In the genomic region with DNA sequence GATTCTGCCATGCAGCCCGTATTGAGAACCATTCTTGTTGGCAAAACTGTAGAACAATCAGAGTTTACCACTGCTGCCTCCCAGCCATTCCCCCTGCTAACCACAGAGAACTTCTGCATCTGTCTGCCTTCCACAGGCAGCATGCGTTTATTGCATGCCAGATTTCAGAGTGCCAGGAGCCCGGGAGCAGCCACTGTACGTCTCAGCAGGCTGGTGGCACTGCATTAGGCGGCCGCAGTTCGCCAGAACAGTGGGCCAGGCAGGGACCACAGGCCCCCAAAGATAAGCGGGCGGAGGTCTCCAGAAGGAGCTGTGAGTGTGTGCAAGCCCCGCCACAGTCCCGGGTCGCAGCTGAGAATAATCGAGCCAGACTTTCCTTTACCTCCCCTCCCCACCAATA, we compare ENCODE assay signal across 8 cellular contexts. TPM values are rescaled to one million over a fixed set of nuclear protein-coding genes. Genes with fewer than 3 reads are reported as not detected.
DNase-seq lines count a peak whose midpoint lies in the region; ATAC-seq and TF ChIP-seq lines count a peak whose summit lies in the region.

No MANE protein-coding gene starts in this region.

- H3K27ac ChIP-seq in HL-60 (replicated peaks) (no peak overlapping the region), WERI-Rb-1 (no peak overlapping the region), suprapubic skin (no peak overlapping the region)

- H3K9me3 ChIP-seq in WERI-Rb-1 (ENCODE audit: severe bottlenecking), result no peaks in the 10 kb centered on the region
- H3K9me3 ChIP-seq in suprapubic skin, result no peaks in the 10 kb centered on the region

- H3K27me3 ChIP-seq in HL-60 (ENCODE audit: insufficient read depth, poor library complexity, severe bottlenecking), result no peaks in the 10 kb centered on the region
- H3K27me3 ChIP-seq in WERI-Rb-1 (ENCODE audit: insufficient read depth, low read depth, severe bottlenecking), result no peaks in the 10 kb centered on the region
- peaks cover 3% of the 10 kb centered on the region for H3K27me3 ChIP-seq in suprapubic skin

- H3K4me1 Mint-ChIP-seq in CD14-positive monocyte, result peaks cover 12% of the 10 kb centered on the region

- ATAC-seq in HG02623 (IDR thresholded peaks at IDR 0.05; ENCODE audit: unreplicated experiment) (no peak), GM18867 (IDR thresholded peaks at IDR 0.05; ENCODE audit: unreplicated experiment) (no peak), HG03175 (IDR thresholded peaks at IDR 0.05; ENCODE audit: unreplicated experiment) (no peak)

- peak overlapping the region in 1 of 7 donors; percentile 14 for H3K27ac Mint-ChIP-seq in CD14-positive monocyte

- peaks cover 10% of the 10 kb centered on the region for H3K4me1 ChIP-seq in suprapubic skin

- no peak for TF ChIP-seq CTCF in CD14-positive monocyte (IDR thresholded peaks at IDR 0.05)
- no peak for TF ChIP-seq CTCF in HL-60 (IDR thresholded peaks at IDR 0.05; ENCODE audit: insufficient read depth, low read length)
- no peak for TF ChIP-seq CTCF in WERI-Rb-1 (IDR thresholded peaks at IDR 0.05; ENCODE audit: low read depth, low read length)
- TF ChIP-seq CTCF in suprapubic skin (IDR thresholded peaks at IDR 0.05), result no peak

- no peaks in the 10 kb centered on the region for H3K36me3 Mint-ChIP-seq in CD14-positive monocyte

- DNase-seq in CD14-positive monocyte (ENCODE audit: low spot score), result no peak
- peak in 1 of 2 experiments; percentile 56 for DNase-seq in HL-60 (ENCODE audit: low read depth in 1 of 2, low spot score in 1 of 2)
- no peak for DNase-seq in WERI-Rb-1
- DNase-seq in hippocampal formation (lab: John Stamatoyannopoulos, UW), result peak; percentile 41 to 43
- no peak for DNase-seq in suprapubic skin (ENCODE audit: low spot score in 2 of 2)

- intact Hi-C loops in CD14-positive monocyte (cut with micrococcal nuclease), result loop anchor here in 1 of 2 donors (10.0 kb wide), 1 partner anchor 77 kb away; no protein-coding TSS in a partner anchor

- TF ChIP-seq POLR2A in suprapubic skin (IDR thresholded peaks at IDR 0.05), result no peak

- peak overlapping the region; percentile 38 for H3K4me3 ChIP-seq in HL-60 (replicated peaks; ENCODE audit: insufficient read depth, low read length)
- H3K4me3 ChIP-seq in WERI-Rb-1 (ENCODE audit: low read depth, low read length), result peak overlapping the region; percentile 50
- peak overlapping the region; percentile 33 for H3K4me3 ChIP-seq in suprapubic skin

- H3K27me3 Mint-ChIP-seq in CD14-positive monocyte (ENCODE audit: low read depth in 3 of 3), result peaks cover 20 to 51% (median 28%) of the 10 kb centered on the region in 3 donors

- peaks cover 0 to 5% (median 4%) of the 10 kb centered on the region in 7 donors for H3K9me3 Mint-ChIP-seq in CD14-positive monocyte

- peak overlapping the region; percentile 79 to 91 for H3K4me3 Mint-ChIP-seq in CD14-positive monocyte

- no peak for TF ChIP-seq EP300 in suprapubic skin (IDR thresholded peaks at IDR 0.05)

- WGBS in suprapubic skin, result 18% methylated on average over 9 of the region's 13 CpGs

- no peaks in the 10 kb centered on the region for H3K36me3 ChIP-seq in WERI-Rb-1
- no peaks in the 10 kb centered on the region for H3K36me3 ChIP-seq in suprapubic skin

RNA-seq across cellular contexts. Expression of a gene that starts 31.8 kb away (rescaled TPM):
- polyA plus RNA-seq in CD14-positive monocyte, result 10 to 100 TPM; 43.4 to 52.8 TPM
- total RNA-seq in suprapubic skin, result 10 to 100 TPM in 1 of 4 donors, 1 to 10 TPM in 3; 2.9 to 10.8 (median 4.6) TPM

Comparison
In these comparisons a context has a peak if more than half of its experiments do, and no peak if none do; other contexts are left out.
1. DNase-seq: peak in hippocampal formation (2 of 2); none in CD14-positive monocyte (single experiment), WERI-Rb-1 (single experiment) and suprapubic skin (0 of 2).
2. Peak in every context shown above with its lines, with median percentiles within 50 percentile points of each other: H3K4me3 ChIP-seq.